Comparison of ENCODE assay signal across 8 cellular contexts in the genomic region with DNA sequence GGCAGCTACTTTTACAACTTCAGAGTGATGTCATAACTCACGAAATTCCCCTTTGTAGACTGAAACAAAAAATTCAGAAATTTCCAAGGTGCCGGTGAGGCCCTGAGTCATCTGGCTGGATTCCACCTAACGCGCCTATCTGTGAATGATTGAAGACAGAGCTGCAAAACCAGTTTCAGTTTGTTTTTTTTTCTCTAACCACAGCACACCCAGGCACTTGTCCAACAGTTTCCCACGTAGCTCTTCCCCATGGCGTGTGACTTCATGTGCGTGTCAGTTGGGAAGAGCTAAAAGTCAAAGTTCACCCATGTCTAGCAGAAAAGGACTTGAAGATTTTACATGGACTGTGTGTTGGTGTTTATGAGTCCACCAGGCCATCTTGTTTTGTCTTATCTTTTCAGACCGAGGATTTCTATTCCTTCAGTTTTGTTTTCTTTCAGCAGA.
DNase-seq lines count a peak whose midpoint lies in the region; ATAC-seq, FAIRE-seq and TF ChIP-seq lines count a peak whose summit lies in the region.

No MANE protein-coding gene starts in this region.

- peak overlapping the region; percentile 87 to 92 for H3K27ac Mint-ChIP-seq in stimulated activated naive CD8-positive, alpha-beta T cell treated with anti-CD3 and anti-CD28 coated beads, Interleukin-15, amount 100 ng/mL, for 72 hours

- no peaks in the 10 kb centered on the region for H3K9me3 Mint-ChIP-seq in stimulated activated naive CD8-positive, alpha-beta T cell treated with anti-CD3 and anti-CD28 coated beads, Interleukin-15, amount 100 ng/mL, for 72 hours

- ATAC-seq in GM18909 (IDR thresholded peaks at IDR 0.05; ENCODE audit: poor library complexity, unreplicated experiment) (peak; percentile 85), HG03139 (IDR thresholded peaks at IDR 0.05; ENCODE audit: unreplicated experiment) (peak; percentile 58)
- peak; percentile 94 for ATAC-seq in stimulated activated naive CD8-positive, alpha-beta T cell treated with anti-CD3 and anti-CD28 coated beads, Interleukin-15, amount 100 ng/mL, for 72 hours

- H3K4me3 Mint-ChIP-seq in stimulated activated naive CD8-positive, alpha-beta T cell treated with anti-CD3 and anti-CD28 coated beads, Interleukin-15, amount 100 ng/mL, for 72 hours, result peak overlapping the region; percentile 49 to 68

- H3K27me3 Mint-ChIP-seq in stimulated activated naive CD8-positive, alpha-beta T cell treated with anti-CD3 and anti-CD28 coated beads, Interleukin-15, amount 100 ng/mL, for 72 hours, result no peaks in the 10 kb centered on the region

- no peak for TF ChIP-seq CTCF in AG10803 (conservative IDR thresholded peaks at IDR 0.05; ENCODE audit: low read length)

- peaks cover 27% of the 10 kb centered on the region for H3K4me1 Mint-ChIP-seq in stimulated activated naive CD8-positive, alpha-beta T cell treated with anti-CD3 and anti-CD28 coated beads, Interleukin-15, amount 100 ng/mL, for 72 hours

- FAIRE-seq in RCC 7860 (lab: Jason Lieb, UNC), result peak; percentile 97

- DNase-seq in AG10803 (ENCODE audit: low read depth), result peak; percentile 95
- peak; percentile 93 for DNase-seq in RCC 7860 (ENCODE audit: low spot score)
- peak; percentile 44 for DNase-seq in amniotic stem cell (lab: John Stamatoyannopoulos, UW)
- peak; percentile 99 for DNase-seq in kidney tubule cell (ENCODE audit: low spot score)
- DNase-seq in stimulated activated naive CD8-positive, alpha-beta T cell treated with anti-CD3 and anti-CD28 coated beads, Interleukin-15, amount 100 ng/mL, for 72 hours, result peak; percentile 33 to 71
- DNase-seq in NCI-H1417 treated with DMSO at 0.1 percent for 48 hours (lab: John Stamatoyannopoulos, UW), result no peak

- H3K4me3 ChIP-seq in AG10803 (ENCODE audit: low read length), result no peak overlapping the region
